In the genomic region with DNA sequence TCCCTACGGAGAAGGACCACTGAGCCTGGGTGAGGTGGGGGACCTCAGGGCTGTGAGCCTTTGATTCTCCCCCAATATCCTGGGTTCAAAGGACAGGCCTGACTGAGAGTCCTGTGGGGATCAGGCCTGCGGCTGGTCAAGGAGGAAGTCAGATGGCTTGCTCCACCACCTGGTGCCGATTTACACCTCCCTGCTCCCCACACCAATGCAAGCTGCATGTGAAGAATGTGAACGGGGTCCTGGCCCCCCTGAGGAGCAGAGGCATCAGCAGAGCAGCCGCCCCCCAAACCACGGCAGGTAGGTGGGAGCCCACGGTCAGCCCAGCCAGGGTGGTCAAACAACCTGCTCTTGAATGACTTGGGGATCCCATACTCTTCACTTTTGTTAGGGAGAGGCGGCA, we compare ENCODE assay signal across 14 cellular contexts. TPM values are rescaled to one million over a fixed set of nuclear protein-coding genes. Genes with fewer than 3 reads are reported as not detected.
A peak's percentile ranks its signal among the peaks of the same experiment; 100 is the strongest.
DNase-seq lines count a peak whose midpoint lies in the region; ATAC-seq and TF ChIP-seq lines count a peak whose summit lies in the region.
"Had no signal": no experiment of that assay in that cellular context is flagged by ENCODE, and none has a peak within 500 bp of the region (broad histone marks: within the 10 kb centered on the region; RNA-seq: fewer than 3 reads in every experiment).

No MANE protein-coding gene starts in this region.

- TF ChIP-seq EP300 in gastroesophageal sphincter (IDR thresholded peaks at IDR 0.05), result no peak
- TF ChIP-seq EP300 in sigmoid colon (IDR thresholded peaks at IDR 0.05), result no peak

- H3K9ac ChIP-seq in IMR-90 (ENCODE audit: low read depth, low read length), result peak overlapping the region; percentile 41; the same call in 1 of the 2 replicates
- H3K9ac ChIP-seq: BLaER1 had no signal

- no peak overlapping the region for H3K23ac ChIP-seq in IMR-90 (ENCODE audit: low read depth, low read length)

- peak overlapping the region; percentile 74 for H4K5ac ChIP-seq in IMR-90 (ENCODE audit: low read depth, low read length)

- intact Hi-C loops in IMR-90 (cut with micrococcal nuclease) (loop anchor here (1.0 kb wide), 1 partner anchor 31 kb away; no protein-coding TSS in a partner anchor), sigmoid colon (cut with DNase I) (no loop called here), upper lobe of right lung (cut with DNase I) (loop anchor here (10.0 kb wide), 1 partner anchor 207 kb away; no protein-coding TSS in a partner anchor)

- peak overlapping the region; percentile 63; the same call in 2 of the 3 replicates for H2BK15ac ChIP-seq in IMR-90 (ENCODE audit: low read depth, low read length)

- H3K4me1 ChIP-seq in IMR-90 (ENCODE audit: control insufficient read depth, insufficient read depth, low read length) (peaks cover 27% of the 10 kb centered on the region), gastroesophageal sphincter (peaks cover 2 to 46% (median 20%) of the 10 kb centered on the region in 3 donors), sigmoid colon (peaks cover 0 to 48% (median 42%) of the 10 kb centered on the region in 4 donors), upper lobe of right lung (peaks cover 20% of the 10 kb centered on the region)

- CTCF ChIA-PET in IMR-90 (lab: Yijun Ruan, JAX) (interaction anchor here (1.0 kb wide), 1 partner anchor 31 kb away, joined by 4 read pairs; no protein-coding TSS in a partner anchor), RWPE1 (lab: Yijun Ruan, JAX) (no interaction called here)

- no peaks in the 10 kb centered on the region for H4K20me1 ChIP-seq in IMR-90 (ENCODE audit: insufficient read depth, low read length)

- DNase-seq in IMR-90 (no peak), sigmoid colon (no peak), upper lobe of right lung (no peak), foreskin fibroblast (no peak), RWPE1 (ENCODE audit: low spot score) (no peak), T-helper 2 cell (no peak)
- DNase-seq: 8988T; CD4-positive, CD25-positive, alpha-beta regulatory T cell; DMS53; GF-D8; HCEC 1CT; HFFc6 had no signal

- in situ Hi-C loops in IMR-90 (cut with MboI; ENCODE audit: low sequenced_read_pairs), result loop anchor here (25.0 kb wide), 2 partner anchors 1466 to 1641 kb away; no protein-coding TSS in a partner anchor

- peak overlapping the region; percentile 90 for H3K4ac ChIP-seq in IMR-90 (ENCODE audit: low read depth, low read length)

- no peak overlapping the region for H2AK9ac ChIP-seq in IMR-90 (replicated peaks; ENCODE audit: low read depth, low read length, poor library complexity)

- no peak overlapping the region for H3K4me3 ChIP-seq in IMR-90 (ENCODE audit: insufficient read depth, low read depth, low read length)
- no peak overlapping the region for H3K4me3 ChIP-seq in gastroesophageal sphincter
- H3K4me3 ChIP-seq in sigmoid colon, result no peak overlapping the region
- H3K4me3 ChIP-seq in upper lobe of right lung, result no peak overlapping the region
- no peak overlapping the region for H3K4me3 ChIP-seq in foreskin fibroblast (ENCODE audit: low read depth in 1 of 2, low read length in 2 of 2)
- H3K4me3 ChIP-seq: BLaER1 had no signal

- H3K36me3 ChIP-seq in IMR-90 (ENCODE audit: control insufficient read depth, insufficient read depth, low read length) (peaks cover 2% of the 10 kb centered on the region; the same call in 1 of the 2 replicates), gastroesophageal sphincter (peaks cover 0 to 4% of the 10 kb centered on the region in 2 donors), sigmoid colon (peaks cover 0 to 3% (median 0%) of the 10 kb centered on the region in 4 donors), upper lobe of right lung (no peaks in the 10 kb centered on the region)
- H3K36me3 ChIP-seq: BLaER1 had no signal

- no peak overlapping the region for H2BK5ac ChIP-seq in IMR-90 (ENCODE audit: low read depth, low read length, poor library complexity, severe bottlenecking)

- H3K9me1 ChIP-seq in IMR-90 (ENCODE audit: insufficient read depth, low read length), result peaks cover 13% of the 10 kb centered on the region

- H3K79me1 ChIP-seq in IMR-90 (ENCODE audit: low read depth in 1 of 2, low read length in 2 of 2), result no peaks in the 10 kb centered on the region

- H2AFZ ChIP-seq in IMR-90 (replicated peaks; ENCODE audit: low read length, poor library complexity), result no peak overlapping the region

- TF ChIP-seq RAD21 in IMR-90 (IDR thresholded peaks at IDR 0.05; ENCODE audit: low read length), result no peak

- dilution Hi-C loops in IMR-90 (cut with HindIII; ENCODE audit: low sequenced_read_pairs, unreplicated experiment), result no loop called here

- H3K4me2 ChIP-seq in IMR-90 (ENCODE audit: low read depth, low read length), result no peak overlapping the region
- H3K4me2 ChIP-seq: BLaER1 had no signal

- TF ChIP-seq POLR2A in IMR-90 (IDR thresholded peaks at IDR 0.05; ENCODE audit: low read depth, low read length) (no peak), gastroesophageal sphincter (IDR thresholded peaks at IDR 0.05) (no peak), sigmoid colon (IDR thresholded peaks at IDR 0.05) (no peak)

- H4K91ac ChIP-seq in IMR-90 (ENCODE audit: insufficient read depth, low read depth, low read length), result peak overlapping the region; percentile 78; the same call in 1 of the 2 replicates

- H2BK20ac ChIP-seq in IMR-90 (ENCODE audit: low read depth, low read length), result peak overlapping the region; percentile 96

- H3K56ac ChIP-seq in IMR-90 (ENCODE audit: extremely low read depth, insufficient read depth, low read length), result no peak overlapping the region

- no peak for ATAC-seq in IMR-90 (ENCODE audit: low read depth)
- no peak for ATAC-seq in gastroesophageal sphincter
- ATAC-seq in upper lobe of right lung, result no peak

- peak overlapping the region; percentile 27 to 67; a peak in 3 of 4 replicates for H4K8ac ChIP-seq in IMR-90 (ENCODE audit: low read depth in 2 of 2, low read length in 2 of 2)

- peak overlapping the region; percentile 93; the same call in 1 of the 2 replicates for H3K27ac ChIP-seq in IMR-90 (ENCODE audit: insufficient read depth, low read length)
- peak overlapping the region; percentile 49 to 80 (median 72) for H3K27ac ChIP-seq in gastroesophageal sphincter
- peak overlapping the region in 3 of 4 donors; percentile 50 to 64 (median 62) for H3K27ac ChIP-seq in sigmoid colon
- peak overlapping the region; percentile 77 for H3K27ac ChIP-seq in upper lobe of right lung
- no peak overlapping the region for H3K27ac ChIP-seq in RWPE1
- H3K27ac ChIP-seq: BLaER1 had no signal

- POLR2A ChIA-PET in IMR-90 (lab: Charles Lee; ENCODE audit: unreplicated experiment) (no interaction called here), RWPE1 (lab: Yijun Ruan, JAX; ENCODE audit: low non-redundant PET) (no interaction called here)

- WGBS in IMR-90 (ENCODE audit: extremely low coverage in 2 of 2, insufficient read length in 1 of 2), 2 experiments, result 85% methylated on average over 4 of the region's 8 CpGs; no CpG with 5 or more reads in 1 of the 2 experiments
- WGBS in gastroesophageal sphincter (ENCODE audit: low coverage in 1 of 2), 2 donors, result 92 to 100% methylated on average over 1 to 2 of the region's 8 CpGs
- WGBS in sigmoid colon, 2 donors, result 82 to 88% methylated on average over 8 of the region's 8 CpGs

- peak overlapping the region; percentile 83 for H2AK5ac ChIP-seq in IMR-90 (ENCODE audit: low read depth, low read length)

- no TSS peak for BruUV-seq in IMR-90 (replicated peaks; lab: Mats Ljungman, UMichigan)

- peak overlapping the region; percentile 88; the same call in 1 of the 2 replicates for H3K14ac ChIP-seq in IMR-90 (replicated peaks; ENCODE audit: low read depth, low read length)

- H3K18ac ChIP-seq in IMR-90 (ENCODE audit: low read depth, low read length), result peak overlapping the region; percentile 83

- TF ChIP-seq CTCF in IMR-90 (conservative IDR thresholded peaks at IDR 0.05; ENCODE audit: low read depth, low read length), result no peak
- no peak for TF ChIP-seq CTCF in gastroesophageal sphincter (IDR thresholded peaks at IDR 0.05)
- no peak for TF ChIP-seq CTCF in sigmoid colon (IDR thresholded peaks at IDR 0.05)
- TF ChIP-seq CTCF in upper lobe of right lung (IDR thresholded peaks at IDR 0.05), result no peak
- TF ChIP-seq CTCF in foreskin fibroblast (IDR thresholded peaks at IDR 0.05; ENCODE audit: low read depth, low read length), result no peak
- no peak for TF ChIP-seq CTCF in RWPE1 (conservative IDR thresholded peaks at IDR 0.05; ENCODE audit: low read depth)

- H3K27me3 ChIP-seq in IMR-90 (ENCODE audit: control insufficient read depth, insufficient read depth, low read length) (peaks cover 30% of the 10 kb centered on the region), gastroesophageal sphincter (peaks cover 2% of the 10 kb centered on the region), sigmoid colon (no peaks in the 10 kb centered on the region), upper lobe of right lung (peaks cover 6% of the 10 kb centered on the region)

- H2BK120ac ChIP-seq in IMR-90 (ENCODE audit: low read depth, low read length), result peak overlapping the region; percentile 94

- no peaks in the 10 kb centered on the region; the same call in 1 of the 2 replicates for H3K9me3 ChIP-seq in IMR-90 (ENCODE audit: control insufficient read depth, insufficient read depth, low read length)
- H3K9me3 ChIP-seq in gastroesophageal sphincter, result no peaks in the 10 kb centered on the region
- H3K9me3 ChIP-seq in sigmoid colon, result no peaks in the 10 kb centered on the region
- no peaks in the 10 kb centered on the region for H3K9me3 ChIP-seq in upper lobe of right lung
- H3K9me3 ChIP-seq: BLaER1 had no signal

TF ChIP-seq in IMR-90, 13 proteins besides CTCF, POLR2A, EP300 and RAD21 (continues in another document):
- TF ChIP-seq RFX5 (IDR thresholded peaks at IDR 0.05; ENCODE audit: low read depth, low read length) (no peak), MAZ (IDR thresholded peaks at IDR 0.05; ENCODE audit: borderline replicate concordance, low read depth, low read length) (no peak), BHLHE40 (IDR thresholded peaks at IDR 0.05; ENCODE audit: low read depth, low read length) (no peak), CEBPB (IDR thresholded peaks at IDR 0.05; ENCODE audit: low read depth, low read length) (no peak)

RNA-seq across cellular contexts. Expression of a gene that starts 6.7 kb away (rescaled TPM):
- under 0.01 TPM in 2 replicates for total RNA-seq in IMR-90 (2012; rRNA removed)
- polyA plus RNA-seq in IMR-90 (2012; rRNA removed), result 0.39 and 0.60 TPM in 2 replicates
- 0.30 and 1.3 TPM in 2 replicates for polyA plus RNA-seq in IMR-90 (2012; cell fraction: cytosol; rRNA removed)
- 0.39 and 0.83 TPM in 2 replicates for polyA plus RNA-seq in IMR-90 (2012; cell fraction: nucleus; rRNA removed; ENCODE audit: low replicate concordance)
- total RNA-seq in gastroesophageal sphincter, result 10 to 100 TPM in 3 of 4 donors, 1 to 10 TPM in 1; 10.0 to 45.6 (median 34.0) TPM
- 10 to 100 TPM in 1 of 4 donors, 1 to 10 TPM in 3; 3.5 to 11.9 (median 6.7) TPM for total RNA-seq in sigmoid colon
- polyA plus RNA-seq in sigmoid colon, result 1 to 10 TPM in 1 of 3 donors, under 1 TPM in 1, not detected in 1; under 0.01 to 3.3 TPM
- total RNA-seq in upper lobe of right lung, result 39.1 TPM
- total RNA-seq: CD4-positive, CD25-positive, alpha-beta regulatory T cell; HFFc6 had no signal

RNA-seq across cellular contexts. Expression of a gene that starts 26.7 kb away (rescaled TPM):
- total RNA-seq in IMR-90 (2012; rRNA removed) (3.0 and 3.1 TPM in 2 replicates), gastroesophageal sphincter (10 to 100 TPM in 1 of 4 donors, 1 to 10 TPM in 3; 8.4 to 11.8 (median 9.5) TPM), sigmoid colon (1 to 10 TPM; 2.1 to 8.9 (median 3.2) TPM), upper lobe of right lung (8.2 TPM)
- polyA plus RNA-seq in IMR-90 (2012; rRNA removed) (4.7 and 5.0 TPM in 2 replicates), sigmoid colon (1 to 10 TPM in 1 of 3 donors, under 1 TPM in 2; 0.46 to 6.1 (median 0.60) TPM)
- polyA plus RNA-seq in IMR-90 (2012; cell fraction: cytosol; rRNA removed), result 3.3 and 6.1 TPM in 2 replicates
- 9.5 and 11.7 TPM in 2 replicates for polyA plus RNA-seq in IMR-90 (2012; cell fraction: nucleus; rRNA removed; ENCODE audit: low replicate concordance)
- total RNA-seq: CD4-positive, CD25-positive, alpha-beta regulatory T cell had no signal
- polyA plus RNA-seq: CD4-positive, CD25-positive, alpha-beta regulatory T cell had no signal
